In genomic region chrX:48890934-48891401, GRCh38 we compare ENCODE assay signal across 7 cellular contexts. TPM values are rescaled to one million over a fixed set of nuclear protein-coding genes. Genes with fewer than 3 reads are reported as not detected.
A peak's percentile ranks its signal among the peaks of the same experiment; 100 is the strongest.
DNase-seq lines count a peak whose midpoint lies in the region; ATAC-seq and TF ChIP-seq lines count a peak whose summit lies in the region.

No MANE protein-coding gene starts in this region.

- no peaks in the 10 kb centered on the region for H3K9me3 ChIP-seq in mononuclear cell (ENCODE audit: low read depth, low read length)
- no peaks in the 10 kb centered on the region for H3K9me3 ChIP-seq in uterus

- H3K36me3 ChIP-seq in uterus: no peaks in the 10 kb centered on the region

- H3K4me1 ChIP-seq in mononuclear cell (ENCODE audit: insufficient read depth, low read length): peaks cover 14% of the 10 kb centered on the region
- no peaks in the 10 kb centered on the region for H3K4me1 ChIP-seq in uterus

- H3K4me3 ChIP-seq in mononuclear cell (ENCODE audit: low read length) (peak overlapping the region; percentile 40), uterus (peak overlapping the region; percentile 43 to 63)

- intact Hi-C loops in uterus (cut with DNase I; ENCODE audit: low total_unique reads): no loop called here

- no peak for TF ChIP-seq POLR2A in uterus (IDR thresholded peaks at IDR 0.05)

- DNase-seq in NCI-H2227 (lab: John Stamatoyannopoulos, UW; ENCODE audit: unreplicated experiment) (peak; percentile 57), uterus (peak in 1 of 2 donors; percentile 28), RPMI8226 (no peak)

- no peaks in the 10 kb centered on the region for H3K27me3 ChIP-seq in mononuclear cell (ENCODE audit: insufficient read depth, low read length)
- no peaks in the 10 kb centered on the region for H3K27me3 ChIP-seq in uterus

- ATAC-seq in GM18499 (IDR thresholded peaks at IDR 0.05; ENCODE audit: insufficient read depth, unreplicated experiment): peak; percentile 15
- peak; percentile 33 for ATAC-seq in GM21737 (IDR thresholded peaks at IDR 0.05; ENCODE audit: unreplicated experiment)

- H3K27ac ChIP-seq in cingulate gyrus (ENCODE audit: low read depth, low read length) (peak overlapping the region; percentile 10), uterus (peak overlapping the region; percentile 39 to 95)

- no peak for TF ChIP-seq CTCF in uterus (IDR thresholded peaks at IDR 0.05)

RNA-seq across cellular contexts. Expression of gene TIMM17B, which starts 6.6 kb away (rescaled TPM):
- total RNA-seq in mononuclear cell (18.3 TPM), uterus (10 to 100 TPM in 3 of 4 donors, 1 to 10 TPM in 1; 4.1 to 29.5 (median 17.2) TPM)

RNA-seq across cellular contexts. Expression of gene PQBP1, which starts 6.8 kb away (rescaled TPM):
- 37.6 TPM for total RNA-seq in mononuclear cell
- 10 to 100 TPM; 46.4 to 90.7 (median 70.3) TPM for total RNA-seq in uterus

RNA-seq across cellular contexts. Expression of gene SLC35A2, which starts 20.5 kb away (rescaled TPM):
- 8.5 TPM for total RNA-seq in mononuclear cell
- 10 to 100 TPM in 2 of 4 donors, 1 to 10 TPM in 2; 4.4 to 16.9 (median 11.1) TPM for total RNA-seq in uterus

RNA-seq across cellular contexts. Expression of gene PIM2, which starts 27.9 kb away (rescaled TPM):
- total RNA-seq in mononuclear cell (239 TPM), uterus (10 to 100 TPM in 1 of 4 donors, 1 to 10 TPM in 2, not detected in 1; 4.8 to 16.8 (median 9.1) TPM)

RNA-seq across cellular contexts. Expression of gene PCSK1N, which starts 55.6 kb away (rescaled TPM):
- total RNA-seq in mononuclear cell (3.3 TPM), uterus (10 to 100 TPM in 1 of 4 donors, 1 to 10 TPM in 2, not detected in 1; 3.0 to 15.9 (median 3.4) TPM)
